12 cellular contexts compared by ENCODE assay signal in genomic region chr7:42107484-42107883, GRCh38.
DNase-seq lines count a peak whose midpoint lies in the region; ATAC-seq and TF ChIP-seq lines count a peak whose summit lies in the region.
"Had no signal": no experiment of that assay in that cellular context is flagged by ENCODE, and none has a peak within 500 bp of the region (broad histone marks: within the 10 kb centered on the region; RNA-seq: fewer than 3 reads in every experiment).

No MANE protein-coding gene starts in this region.

- CTCF ChIA-PET in activated CD8-positive, alpha-beta T cell treated with anti-CD3 and anti-CD28 coated beads, Interleukin-2, amount 10 ng/mL, durations not matched to agents 7 days and 5 days (lab: Charles Lee) = no interaction called here

- ATAC-seq in HG03520 (IDR thresholded peaks at IDR 0.05; ENCODE audit: unreplicated experiment) = no peak
- no peak for ATAC-seq in activated CD8-positive, alpha-beta T cell treated with anti-CD3 and anti-CD28 coated beads, Interleukin-2, amount 10 ng/mL, durations not matched to agents 7 days and 5 days

- no peak for TF ChIP-seq CTCF in HFFc6 (IDR thresholded peaks at IDR 0.05)

- POLR2A ChIA-PET in activated CD8-positive, alpha-beta T cell treated with anti-CD3 and anti-CD28 coated beads, Interleukin-2, amount 10 ng/mL, durations not matched to agents 7 days and 5 days (lab: Charles Lee) = no interaction called here

- H3K27me3 Mint-ChIP-seq in HFFc6 (ENCODE audit: insufficient read depth) = no peaks in the 10 kb centered on the region
- H3K27me3 Mint-ChIP-seq in activated CD8-positive, alpha-beta T cell treated with anti-CD3 and anti-CD28 coated beads, Interleukin-2, amount 10 ng/mL, durations not matched to agents 7 days and 5 days (ENCODE audit: low read depth) = peaks cover 3% of the 10 kb centered on the region

- no peak for DNase-seq in HFFc6
- DNase-seq in astrocyte of the hippocampus (ENCODE audit: low read depth, low spot score) = peak; percentile 66
- DNase-seq in iPS DF 4.7 (ENCODE audit: extremely low read depth, low spot score) = peak; percentile 30
- peak; percentile 23 for DNase-seq in stromal cell of bone marrow (ENCODE audit: low read depth)
- no peak for DNase-seq in activated naive CD4-positive, alpha-beta T cell treated with anti-CD3 and anti-CD28 coated beads, Interleukin-2, amount 50 U/mL, for 16 hours
- no peak for DNase-seq in DMS153 treated with DMSO at 0.1 percent for 48 hours (lab: John Stamatoyannopoulos, UW; ENCODE audit: unreplicated experiment)
- no peak for DNase-seq in activated CD8-positive, alpha-beta T cell treated with anti-CD3 and anti-CD28 coated beads, Interleukin-2, amount 10 ng/mL, durations not matched to agents 7 days and 5 days
- DNase-seq: dorsolateral prefrontal cortex, NCI-H774, tibial artery had no signal

- H3K4me1 Mint-ChIP-seq in HFFc6 (ENCODE audit: low read depth) = peaks cover 39% of the 10 kb centered on the region
- no peaks in the 10 kb centered on the region for H3K4me1 Mint-ChIP-seq in activated CD8-positive, alpha-beta T cell treated with anti-CD3 and anti-CD28 coated beads, Interleukin-2, amount 10 ng/mL, durations not matched to agents 7 days and 5 days (ENCODE audit: low read depth)

- H3K36me3 Mint-ChIP-seq in HFFc6 (ENCODE audit: low read depth) = peaks cover 11% of the 10 kb centered on the region; the same call in 1 of the 2 replicates
- no peaks in the 10 kb centered on the region for H3K36me3 Mint-ChIP-seq in activated CD8-positive, alpha-beta T cell treated with anti-CD3 and anti-CD28 coated beads, Interleukin-2, amount 10 ng/mL, durations not matched to agents 7 days and 5 days (ENCODE audit: low read depth)

- H3K4me3 Mint-ChIP-seq in HFFc6 = peak overlapping the region; percentile 11; the same call in 1 of the 2 replicates
- H3K4me3 Mint-ChIP-seq in activated CD8-positive, alpha-beta T cell treated with anti-CD3 and anti-CD28 coated beads, Interleukin-2, amount 10 ng/mL, durations not matched to agents 7 days and 5 days = no peak overlapping the region

- no peaks in the 10 kb centered on the region for H3K9me3 Mint-ChIP-seq in HFFc6
- H3K9me3 Mint-ChIP-seq in activated CD8-positive, alpha-beta T cell treated with anti-CD3 and anti-CD28 coated beads, Interleukin-2, amount 10 ng/mL, durations not matched to agents 7 days and 5 days (ENCODE audit: insufficient read depth) = no peaks in the 10 kb centered on the region
- H3K9me3 Mint-ChIP-seq: activated T-helper 2 cell treated with anti-CD3 and anti-CD28 coated beads, Interferon-gamma antibody, Interleukin-2, Interleukin-4, amounts not matched to agents 10 μg/mL and 5 μg/mL and 100 μg/mL, durations not matched to agents 14 hours and 24 hours and 36 hours had no signal

- peak overlapping the region; percentile 59; the same call in 1 of the 2 replicates for H3K27ac Mint-ChIP-seq in HFFc6
- H3K27ac Mint-ChIP-seq in activated CD8-positive, alpha-beta T cell treated with anti-CD3 and anti-CD28 coated beads, Interleukin-2, amount 10 ng/mL, durations not matched to agents 7 days and 5 days = no peak overlapping the region
- H3K27ac Mint-ChIP-seq: activated T-helper 2 cell treated with anti-CD3 and anti-CD28 coated beads, Interferon-gamma antibody, Interleukin-2, Interleukin-4, amounts not matched to agents 10 μg/mL and 5 μg/mL and 100 μg/mL, durations not matched to agents 14 hours and 24 hours and 36 hours had no signal

Comparison
In these comparisons a context has a peak if more than half of its experiments do, and no peak if none do; other contexts are left out.
1. DNase-seq: peak in astrocyte of the hippocampus (single experiment), iPS DF 4.7 (single experiment) and stromal cell of bone marrow (single experiment); none in HFFc6 (single experiment), activated naive CD4-positive, alpha-beta T cell treated with anti-CD3 and anti-CD28 coated beads, Interleukin-2, amount 50 U/mL, for 16 hours (single experiment), DMS153 treated with DMSO at 0.1 percent for 48 hours (single experiment) and activated CD8-positive, alpha-beta T cell treated with anti-CD3 and anti-CD28 coated beads, Interleukin-2, amount 10 ng/mL, durations not matched to agents 7 days and 5 days (single experiment).